ENCODE assay signal across 8 cellular contexts in genomic region chr19:55674841-55675660, GRCh38. TPM values are rescaled to one million over a fixed set of nuclear protein-coding genes. Genes with fewer than 3 reads are reported as not detected.
DNase-seq lines count a peak whose midpoint lies in the region; ATAC-seq and TF ChIP-seq lines count a peak whose summit lies in the region.

Gene EPN1 (plus strand): TSS chr19:55675226. CDS start chr19:55678628, 3,402 bp downstream.

- peak; percentile 43 for ATAC-seq in GM21717 (IDR thresholded peaks at IDR 0.05; ENCODE audit: unreplicated experiment)

- no peaks in the 10 kb centered on the region for H3K9me3 ChIP-seq in PC-9 (ENCODE audit: insufficient read depth, low read depth)
- H3K9me3 ChIP-seq in mucosa of rectum (ENCODE audit: control insufficient read depth in 2 of 2, low read length in 2 of 2): no peaks in the 10 kb centered on the region

- peaks cover 55% of the 10 kb centered on the region for H4K20me1 ChIP-seq in PC-9 (ENCODE audit: insufficient read depth)

- BruUV-seq in PC-9 (replicated peaks; lab: Mats Ljungman, UMichigan): no TSS peak

- H3K36me3 ChIP-seq in PC-9 (ENCODE audit: low read depth) (peaks cover 31% of the 10 kb centered on the region), mucosa of rectum (ENCODE audit: control insufficient read depth in 2 of 2, insufficient read depth in 2 of 2, low read length in 2 of 2) (peaks cover 28 to 41% of the 10 kb centered on the region in 2 donors)

- intact Hi-C loops in PC-9 (cut with micrococcal nuclease; ENCODE audit: unreplicated experiment): loop anchor here (1.0 kb wide), 1 partner anchor 32 kb away; the partner anchor contains the start of gene ZNF581

- H3K79me2 ChIP-seq in PC-9 (ENCODE audit: low read depth): peaks cover 84% of the 10 kb centered on the region

- no peaks in the 10 kb centered on the region for H3K9me2 ChIP-seq in PC-9 (ENCODE audit: insufficient read depth)

- peaks cover 43% of the 10 kb centered on the region for H3F3A ChIP-seq in PC-9 (ENCODE audit: insufficient read depth, low read depth)

- no peaks in the 10 kb centered on the region for H3K27me3 ChIP-seq in PC-9 (ENCODE audit: insufficient read depth, low read depth)
- H3K27me3 ChIP-seq in mucosa of rectum (ENCODE audit: control insufficient read depth in 2 of 2, insufficient read depth in 2 of 2, low read length in 2 of 2): no peaks in the 10 kb centered on the region

- POLR2A ChIA-PET in PC-9 (lab: Charles Lee; ENCODE audit: unreplicated experiment): interaction anchor here (0.7 kb wide), 1 partner anchor 32 kb away, joined by 6 read pairs; the partner anchor contains the start of gene ZNF581

- in situ Hi-C loops in KBM-7 (cut with MboI; ENCODE audit: low pct_unique_long_range_greater_than_20kb, low sequenced_read_pairs): no loop called here

- H2AFZ ChIP-seq in PC-9: peak within 1 kb of the TSS; percentile 76; the same call in 1 of the 2 replicates

- TF ChIP-seq CTCF in PC-9 (conservative IDR thresholded peaks at IDR 0.05): no peak

- peak within 1 kb of the TSS; percentile 92 for H3K4me2 ChIP-seq in PC-9

- H3K9ac ChIP-seq in mucosa of rectum (ENCODE audit: low read depth in 1 of 2, low read length in 2 of 2): peak within 1 kb of the TSS; percentile 92 to 96

- CTCF ChIA-PET in PC-9 (lab: Charles Lee): no interaction called here

- TF ChIP-seq POLR2A in erythroblast (IDR thresholded peaks at IDR 0.05; ENCODE audit: low read length): peak; percentile 51

- peak; percentile 93 for DNase-seq in DMS153 (lab: John Stamatoyannopoulos, UW)
- DNase-seq in KBM-7: peak; percentile 97
- peak; percentile 94 to 98 for DNase-seq in PC-9
- DNase-seq in activated T-cell treated with anti-CD3 and anti-CD28 coated beads, Interleukin-2, amount 50 U/mL, for 1 hour: peak; percentile 97
- DNase-seq in erythroblast (lab: John Stamatoyannopoulos, UW): peak; percentile 99
- peak; percentile 96 for DNase-seq in stimulated activated CD8-positive, alpha-beta memory T cell treated with anti-CD3 and anti-CD28 coated beads, Interleukin-4, amount 100 ng/mL, for 4 hours (ENCODE audit: low read depth in 2 of 2, low spot score in 1 of 2)

- H3K27ac ChIP-seq in PC-9 (peak within 1 kb of the TSS; percentile 37; the same call in 1 of the 2 replicates), mucosa of rectum (ENCODE audit: low read depth in 2 of 2, low read length in 2 of 2) (peak within 1 kb of the TSS; percentile 87 to 92)

- H3K4me1 ChIP-seq in PC-9 (replicated peaks; ENCODE audit: insufficient read depth) (peaks cover 36% of the 10 kb centered on the region), mucosa of rectum (ENCODE audit: control insufficient read depth in 2 of 2, insufficient read depth in 2 of 2, low read length in 2 of 2) (peaks cover 26 to 39% of the 10 kb centered on the region in 2 donors)

- H3K4me3 ChIP-seq in PC-9 (peak within 1 kb of the TSS; percentile 93), mucosa of rectum (ENCODE audit: low read length in 2 of 2) (peak within 1 kb of the TSS; percentile 93 to 99)

RNA-seq across cellular contexts. Expression of gene EPN1, which starts in this region (rescaled TPM):
- 232 and 274 TPM in 2 replicates for total RNA-seq in PC-9 (2021)

Comparison
In these comparisons a context has a peak if more than half of its experiments do, and no peak if none do; other contexts are left out.
1. Peak in every context shown above with its lines: DNase-seq, ATAC-seq, H3K4me3 ChIP-seq and H3K27ac ChIP-seq.